Comparison of ENCODE assay signal across 18 cellular contexts in genomic region chr16:49810769-49811315, GRCh38. TPM values are rescaled to one million over a fixed set of nuclear protein-coding genes. Genes with fewer than 3 reads are reported as not detected.
A peak's percentile ranks its signal among the peaks of the same experiment; 100 is the strongest.
DNase-seq lines count a peak whose midpoint lies in the region; ATAC-seq, FAIRE-seq and TF ChIP-seq lines count a peak whose summit lies in the region.
"Had no signal": no experiment of that assay in that cellular context is flagged by ENCODE, and none has a peak within 500 bp of the region (broad histone marks: within the 10 kb centered on the region; RNA-seq: fewer than 3 reads in every experiment).

No MANE protein-coding gene starts in this region.

- FAIRE-seq in small intestine (lab: Jason Lieb, UNC): no peak

- H3K4me1 ChIP-seq in HEK293 (ENCODE audit: control insufficient read depth, insufficient read depth, low read length) (no peaks in the 10 kb centered on the region), skeletal muscle tissue (ENCODE audit: control insufficient read depth in 3 of 3, insufficient read depth in 3 of 3, low read length in 3 of 3) (peaks cover 66 to 71% (median 67%) of the 10 kb centered on the region in 3 donors), small intestine (ENCODE audit: control insufficient read depth in 2 of 2, insufficient read depth in 1 of 2, low read depth in 1 of 2, low read length in 1 of 2) (no peaks in the 10 kb centered on the region)

- H3K27me3 ChIP-seq in skeletal muscle tissue (ENCODE audit: control insufficient read depth in 3 of 3, insufficient read depth in 3 of 3, low read length in 3 of 3) (no peaks in the 10 kb centered on the region), small intestine (ENCODE audit: control insufficient read depth in 2 of 2, insufficient read depth in 2 of 2, low read length in 2 of 2) (no peaks in the 10 kb centered on the region)

- TF ChIP-seq CTCF in HEK293 (tag by site-specific recombination; IDR thresholded peaks at IDR 0.05): no peak
- TF ChIP-seq CTCF in brain (conservative IDR thresholded peaks at IDR 0.05): no peak
- no peak for TF ChIP-seq CTCF in neural crest cell (conservative IDR thresholded peaks at IDR 0.05)

- 67 to 79% (median 68%) methylated on average over 13 of the region's 13 CpGs for WGBS in small intestine, 3 donors

- no peaks in the 10 kb centered on the region for H3K9me3 Mint-ChIP-seq in brain
- H3K9me3 Mint-ChIP-seq in neural crest cell: no peaks in the 10 kb centered on the region
- H3K9me3 Mint-ChIP-seq: CD4-positive, alpha-beta memory T cell had no signal

- H3K4me3 ChIP-seq in HEK293 (ENCODE audit: low read depth, low read length): no peak overlapping the region
- peak overlapping the region; percentile 41 to 45 (median 43) for H3K4me3 ChIP-seq in skeletal muscle tissue (ENCODE audit: low read length in 3 of 3)
- H3K4me3 ChIP-seq in small intestine (ENCODE audit: low read depth in 1 of 2, low read length in 2 of 2): no peak overlapping the region
- H3K4me3 ChIP-seq: PC-9 had no signal

- no peak for TF ChIP-seq POLR2A in GM18505 (IDR thresholded peaks at IDR 0.05; ENCODE audit: borderline replicate concordance, extremely low read depth, insufficient read depth, insufficient read length)

- H3K27ac ChIP-seq in HEK293 (ENCODE audit: extremely low read depth, low read depth, low read length): no peak overlapping the region
- H3K27ac ChIP-seq in skeletal muscle tissue (ENCODE audit: low read depth, low read length): peak overlapping the region; percentile 65
- H3K27ac ChIP-seq in small intestine (ENCODE audit: low read depth in 1 of 2, low read length in 1 of 2): peak overlapping the region in 1 of 2 donors; percentile 29
- H3K27ac ChIP-seq: PC-9 had no signal

- no peak for ATAC-seq in GM18505 (IDR thresholded peaks at IDR 0.05; ENCODE audit: unreplicated experiment)

- POLR2A ChIA-PET in HEK293 (lab: Yijun Ruan, JAX): interaction anchor here (0.5 kb wide), 1 partner anchor 1293 kb away, joined by 3 read pairs; no protein-coding TSS in a partner anchor

- peaks cover 5% of the 10 kb centered on the region for H3K27me3 Mint-ChIP-seq in brain
- H3K27me3 Mint-ChIP-seq in neural crest cell (ENCODE audit: low read depth): no peaks in the 10 kb centered on the region

- H3K4me1 Mint-ChIP-seq in brain (peaks cover 85% of the 10 kb centered on the region), neural crest cell (peaks cover 29% of the 10 kb centered on the region)
- H3K4me1 Mint-ChIP-seq: CD4-positive, alpha-beta memory T cell had no signal

- no peaks in the 10 kb centered on the region for H3K9me3 ChIP-seq in HEK293 (ENCODE audit: control insufficient read depth, insufficient read depth, low read depth, low read length)
- H3K9me3 ChIP-seq in skeletal muscle tissue (ENCODE audit: control insufficient read depth in 3 of 3, low read length in 3 of 3): no peaks in the 10 kb centered on the region
- no peaks in the 10 kb centered on the region for H3K9me3 ChIP-seq in small intestine (ENCODE audit: control insufficient read depth, low read depth)

- peak overlapping the region; percentile 54 to 71 (median 68) for H3K9ac ChIP-seq in skeletal muscle tissue (ENCODE audit: low read depth in 1 of 3, low read length in 3 of 3)

- H3K4me3 Mint-ChIP-seq in brain: peak overlapping the region in 3 of 5 experiments; percentile 27 to 33 (median 29)
- H3K4me3 Mint-ChIP-seq in neural crest cell: peak overlapping the region; percentile 20
- H3K4me3 Mint-ChIP-seq: CD4-positive, alpha-beta memory T cell had no signal

- H3K36me3 Mint-ChIP-seq in brain (no peaks in the 10 kb centered on the region), neural crest cell (ENCODE audit: low read depth) (no peaks in the 10 kb centered on the region)
- H3K36me3 Mint-ChIP-seq: CD4-positive, alpha-beta memory T cell had no signal

- peak; percentile 12 for DNase-seq in neural crest cell (ENCODE audit: low read depth, low spot score)
- no peak for DNase-seq in stimulated activated CD4-positive, alpha-beta T cell treated with anti-CD3 and anti-CD28 coated beads, Interleukin-2, amount 100 ng/mL, for 24 hours
- DNase-seq in small intestine: no peak
- DNase-seq: ACHN; CD4-positive, alpha-beta memory T cell; DND-41; GDM1; IMR-90; NCI-H1417; NCI-H2029 treated with DMSO at 0.1 percent for 48 hours; NCI-H2227 treated with DMSO at 0.1 percent for 48 hours; NCI-H526 treated with DMSO at 0.1 percent for 48 hours; PC-9 had no signal

- H3K27ac Mint-ChIP-seq in brain (peak overlapping the region; percentile 61 to 88 (median 82)), neural crest cell (ENCODE audit: unreplicated experiment) (peak overlapping the region; percentile 13)
- H3K27ac Mint-ChIP-seq: CD4-positive, alpha-beta memory T cell had no signal

- CTCF ChIA-PET in HEK293 (lab: Yijun Ruan, JAX): no interaction called here

- H3K36me3 ChIP-seq in HEK293 (ENCODE audit: control insufficient read depth in 2 of 2, insufficient read depth in 1 of 2, low read length in 2 of 2): no peaks in the 10 kb centered on the region
- H3K36me3 ChIP-seq in skeletal muscle tissue (ENCODE audit: control insufficient read depth in 3 of 3, insufficient read depth in 3 of 3, low read length in 3 of 3): no peaks in the 10 kb centered on the region
- no peaks in the 10 kb centered on the region for H3K36me3 ChIP-seq in small intestine (ENCODE audit: control insufficient read depth in 2 of 2, insufficient read depth in 2 of 2, low read length in 2 of 2)

TF ChIP-seq in HEK293, 187 proteins besides CTCF, POLR2A, EP300 and RAD21 (continues in another document):
- TF ChIP-seq ZBTB11 (tag by site-specific recombination; conservative IDR thresholded peaks at IDR 0.05; ENCODE audit: low read depth): no peak
- TF ChIP-seq ZBTB7A (tag by site-specific recombination; IDR thresholded peaks at IDR 0.05; ENCODE audit: low read depth): no peak
- no peak for TF ChIP-seq ZNF426 (tag by site-specific recombination; IDR thresholded peaks at IDR 0.05)
- TF ChIP-seq PRDM4 (tag by site-specific recombination; IDR thresholded peaks at IDR 0.05): peak; percentile 87
- no peak for TF ChIP-seq ZBTB21 (tag by site-specific recombination; IDR thresholded peaks at IDR 0.05)

RNA-seq across cellular contexts. Expression of gene ZNF423, which starts 45.1 kb away (rescaled TPM):
- polyA plus RNA-seq in brain (ENCODE audit: insufficient read depth, low read depth, low replicate concordance) (32.7 TPM), small intestine (1 to 10 TPM in 1 of 3 donors, under 1 TPM in 1, not detected in 1; 0.54 to 2.9 TPM)
- total RNA-seq in neural crest cell (55.0 and 55.4 TPM in 2 replicates), skeletal muscle tissue (16.7 TPM)
- total RNA-seq: CD4-positive, alpha-beta memory T cell; LHCN-M2; PC-9 had no signal
- polyA plus RNA-seq: CD4-positive, alpha-beta memory T cell had no signal

Comparison
In these comparisons a context has a peak if more than half of its experiments do, and no peak if none do; other contexts are left out.
1. H3K4me3 ChIP-seq: peak in skeletal muscle tissue (3 of 3); none in HEK293 (single experiment) and small intestine (0 of 2).